13 cellular contexts compared by ENCODE assay signal in the genomic region with DNA sequence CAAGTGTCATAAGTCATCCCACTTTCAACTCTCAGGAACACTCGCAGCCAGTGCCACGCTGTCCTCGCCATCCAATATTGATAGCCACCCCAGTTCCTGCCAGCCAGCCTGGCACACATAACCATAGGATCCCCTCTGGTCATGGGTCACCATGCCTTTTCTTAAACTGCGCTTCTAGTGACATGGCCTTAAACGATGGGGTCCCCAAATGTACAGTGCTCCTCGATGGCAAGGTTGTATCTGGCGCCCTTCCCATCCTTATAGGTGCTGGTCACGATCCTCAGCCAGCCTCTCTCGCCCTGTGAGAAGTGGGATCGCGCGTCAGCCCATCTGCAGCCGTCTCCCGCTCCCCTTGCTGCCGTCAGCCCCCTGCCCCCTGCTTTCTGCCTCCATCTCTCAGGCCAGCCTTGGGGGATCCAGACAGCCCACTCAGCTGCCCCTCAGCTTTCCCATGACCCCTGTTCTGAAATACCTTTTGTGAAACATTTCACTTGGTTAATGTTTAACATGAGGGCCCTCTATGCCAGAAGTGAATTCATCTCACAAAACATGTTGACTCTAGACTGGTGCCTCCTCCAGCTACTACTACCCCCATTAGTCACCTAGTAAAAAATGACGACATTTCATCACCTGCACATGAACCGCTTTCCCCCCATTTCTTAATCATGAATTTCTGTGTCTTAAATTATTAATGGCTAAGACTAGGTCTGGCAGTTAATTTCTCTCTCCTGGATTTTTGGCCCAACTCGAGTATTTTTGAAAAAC. TPM values are rescaled to one million over a fixed set of nuclear protein-coding genes. Genes with fewer than 3 reads are reported as not detected.
DNase-seq lines count a peak whose midpoint lies in the region; ATAC-seq, FAIRE-seq and TF ChIP-seq lines count a peak whose summit lies in the region.
"Had no signal": no experiment of that assay in that cellular context is flagged by ENCODE, and none has a peak within 500 bp of the region (broad histone marks: within the 10 kb centered on the region; RNA-seq: fewer than 3 reads in every experiment).

No MANE protein-coding gene starts in this region.

- CTCF ChIA-PET in A549 (lab: Yijun Ruan, JAX) = interaction anchor here (1.2 to 1.4 kb wide), 2 partner anchors 126 to 460 kb away, joined by 3 read pairs; no protein-coding TSS in a partner anchor
- CTCF ChIA-PET in CD4-positive, alpha-beta memory T cell (lab: Charles Lee; ENCODE audit: partially characterized antibody) = no interaction called here

- no peak overlapping the region for H3K4me3 Mint-ChIP-seq in activated naive CD8-positive, alpha-beta T cell treated with anti-CD3 and anti-CD28 coated beads, Interleukin-2, amount 10 ng/mL, durations not matched to agents 7 days and 5 days
- H3K4me3 Mint-ChIP-seq in CD4-positive, alpha-beta memory T cell = no peak overlapping the region

- H3K27me3 ChIP-seq in left lung = no peaks in the 10 kb centered on the region
- H3K27me3 ChIP-seq in CD4-positive, alpha-beta memory T cell (ENCODE audit: insufficient read depth, low read length) = no peaks in the 10 kb centered on the region
- H3K27me3 ChIP-seq: BLaER1 treated with 17β-estradiol and CSF1 and Interleukin-3, amounts not matched to agents 10 nM and 100 nM had no signal

- H3K9me3 ChIP-seq in A549 (no peaks in the 10 kb centered on the region), left lung (no peaks in the 10 kb centered on the region)
- no peaks in the 10 kb centered on the region for H3K9me3 ChIP-seq in CD4-positive, alpha-beta memory T cell (ENCODE audit: control insufficient read depth in 1 of 2, low read length in 2 of 2)
- H3K9me3 ChIP-seq: BLaER1 treated with 17β-estradiol and CSF1 and Interleukin-3, amounts not matched to agents 10 nM and 100 nM had no signal

- no peak; a peak in 2 of 6 replicates for ATAC-seq in A549
- ATAC-seq in activated naive CD8-positive, alpha-beta T cell treated with anti-CD3 and anti-CD28 coated beads, Interleukin-2, amount 10 ng/mL, durations not matched to agents 7 days and 5 days (ENCODE audit: low read depth) = no peak
- ATAC-seq in left lung = peak; percentile 50

- TF ChIP-seq CTCF in A549 (IDR thresholded peaks at IDR 0.05) = no peak
- no peak for TF ChIP-seq CTCF in left lung (IDR thresholded peaks at IDR 0.05)

- intact Hi-C loops in left lung (cut with DNase I) = no loop called here
- intact Hi-C loops in CD4-positive, alpha-beta memory T cell (cut with micrococcal nuclease) = no loop called here

- FAIRE-seq in A549 (lab: Jason Lieb, UNC) (no peak), GM12892 (lab: Jason Lieb, UNC) (no peak)
- FAIRE-seq: H1 had no signal

- peaks cover 0 to 100% of the 10 kb centered on the region in 2 donors for H3K36me3 ChIP-seq in left lung
- peaks cover 44% of the 10 kb centered on the region for H3K36me3 ChIP-seq in CD4-positive, alpha-beta memory T cell (ENCODE audit: insufficient read depth, low read length)

- POLR2A ChIA-PET in A549 (lab: Yijun Ruan, JAX) = no interaction called here
- POLR2A ChIA-PET in activated naive CD8-positive, alpha-beta T cell treated with anti-CD3 and anti-CD28 coated beads, Interleukin-2, amount 10 ng/mL, durations not matched to agents 7 days and 5 days (lab: Charles Lee) = no interaction called here
- POLR2A ChIA-PET in CD4-positive, alpha-beta memory T cell (lab: Charles Lee; ENCODE audit: partially characterized antibody) = no interaction called here

- TF ChIP-seq POLR2A in A549 (IDR thresholded peaks at IDR 0.05; ENCODE audit: low read length) (no peak), GM12892 (IDR thresholded peaks at IDR 0.05; ENCODE audit: low read depth, low read length) (peak; percentile 17; the same call in 1 of the 2 replicates)

- H3K27ac ChIP-seq in A549 (peak overlapping the region in 1 of 2 experiments; percentile 66; a peak in 2 of 6 replicates), left lung (no peak overlapping the region)
- no peak overlapping the region for H3K27ac ChIP-seq in CD4-positive, alpha-beta memory T cell (ENCODE audit: low read depth, low read length)

- no peak for TF ChIP-seq RAD21 in A549 (conservative IDR thresholded peaks at IDR 0.05 in 1 of 2, IDR thresholded peaks at IDR 0.05 in 1 of 2)

- H3K4me1 Mint-ChIP-seq in activated naive CD8-positive, alpha-beta T cell treated with anti-CD3 and anti-CD28 coated beads, Interleukin-2, amount 10 ng/mL, durations not matched to agents 7 days and 5 days = no peaks in the 10 kb centered on the region
- H3K4me1 Mint-ChIP-seq in CD4-positive, alpha-beta memory T cell = no peaks in the 10 kb centered on the region

- DNase-seq in A549 (ENCODE audit: low read depth in 1 of 2, low spot score in 1 of 2) (peak in 1 of 2 experiments; percentile 39), GM12892 (ENCODE audit: insufficient read length) (no peak), left lung (no peak), dermis blood vessel endothelial cell (no peak), SW 1271 (lab: John Stamatoyannopoulos, UW) (no peak), iPS-NIHi7 (ENCODE audit: extremely low spot score) (no peak)
- no peak for DNase-seq in activated naive CD8-positive, alpha-beta T cell treated with anti-CD3 and anti-CD28 coated beads, Interleukin-2, amount 10 ng/mL, durations not matched to agents 7 days and 5 days
- DNase-seq in CD4-positive, alpha-beta memory T cell = no peak
- DNase-seq: activated CD4-positive, alpha-beta T cell treated with anti-CD3 and anti-CD28 coated beads, Interleukin-2, amount 50 U/mL, for 4 hours; effector memory CD4-positive, alpha-beta T cell; NCI-H187 treated with DMSO at 0.1 percent for 48 hours had no signal

- H3K4me1 ChIP-seq in A549 = peaks cover 20% of the 10 kb centered on the region
- H3K4me1 ChIP-seq in left lung = no peaks in the 10 kb centered on the region
- H3K4me1 ChIP-seq in CD4-positive, alpha-beta memory T cell (ENCODE audit: insufficient read depth, low read length) = no peaks in the 10 kb centered on the region

- peaks cover 28% of the 10 kb centered on the region for H3K36me3 Mint-ChIP-seq in activated naive CD8-positive, alpha-beta T cell treated with anti-CD3 and anti-CD28 coated beads, Interleukin-2, amount 10 ng/mL, durations not matched to agents 7 days and 5 days
- peaks cover 41 to 71% of the 10 kb centered on the region in 2 donors for H3K36me3 Mint-ChIP-seq in CD4-positive, alpha-beta memory T cell

- no peaks in the 10 kb centered on the region for H3K9me3 Mint-ChIP-seq in activated naive CD8-positive, alpha-beta T cell treated with anti-CD3 and anti-CD28 coated beads, Interleukin-2, amount 10 ng/mL, durations not matched to agents 7 days and 5 days
- no peaks in the 10 kb centered on the region for H3K9me3 Mint-ChIP-seq in CD4-positive, alpha-beta memory T cell

- TF ChIP-seq EP300 in A549 (IDR thresholded peaks at IDR 0.05) = no peak

- H3K27ac Mint-ChIP-seq in activated naive CD8-positive, alpha-beta T cell treated with anti-CD3 and anti-CD28 coated beads, Interleukin-2, amount 10 ng/mL, durations not matched to agents 7 days and 5 days = peak overlapping the region; percentile 16
- peak overlapping the region in 2 of 7 donors; percentile 6 to 34 for H3K27ac Mint-ChIP-seq in CD4-positive, alpha-beta memory T cell

- H3K27me3 Mint-ChIP-seq in activated naive CD8-positive, alpha-beta T cell treated with anti-CD3 and anti-CD28 coated beads, Interleukin-2, amount 10 ng/mL, durations not matched to agents 7 days and 5 days = no peaks in the 10 kb centered on the region
- H3K27me3 Mint-ChIP-seq in CD4-positive, alpha-beta memory T cell = no peaks in the 10 kb centered on the region

- WGBS in A549 (ENCODE audit: missing lambda C conversion rate) = 77% methylated on average over 18 of the region's 18 CpGs

- H3K4me3 ChIP-seq in A549 (no peak overlapping the region), left lung (no peak overlapping the region)
- no peak overlapping the region for H3K4me3 ChIP-seq in CD4-positive, alpha-beta memory T cell (ENCODE audit: low read length in 2 of 2)
- H3K4me3 ChIP-seq: BLaER1 treated with 17β-estradiol and CSF1 and Interleukin-3, amounts not matched to agents 10 nM and 100 nM had no signal

- H3K4me2 ChIP-seq in A549 = peak overlapping the region; percentile 36
- H3K4me2 ChIP-seq: BLaER1 treated with 17β-estradiol and CSF1 and Interleukin-3, amounts not matched to agents 10 nM and 100 nM had no signal

RNA-seq across cellular contexts. Expression of a gene that starts 11.4 kb away (rescaled TPM):
- polyA plus RNA-seq in A549 (2011; rRNA removed) = 115 and 128 TPM in 2 replicates
- 153 and 175 TPM in 2 replicates for polyA plus RNA-seq in A549 (2012; cell fraction: cytosol; rRNA removed)
- 90.9 and 95.1 TPM in 2 replicates for polyA plus RNA-seq in A549 (2012; cell fraction: nucleus; rRNA removed)
- 154 to 158 TPM (median 156 TPM) in 3 replicates for polyA plus RNA-seq in A549 (2017; fragmentation: RNase III; extraction: RNeasy Plus Mini Kit Qiagen cat#74134 plus additional on column Dnase treatment)
- polyA minus RNA-seq in A549 (2011; rRNA and poly(A)+ RNA removed) = 67.3 and 74.5 TPM in 2 replicates
- 109 TPM for polyA plus RNA-seq in GM12892 (2012; ENCODE audit: missing spikeins)
- total RNA-seq in activated naive CD8-positive, alpha-beta T cell treated with anti-CD3 and anti-CD28 coated beads, Interleukin-2, amount 10 ng/mL, durations not matched to agents 7 days and 5 days = 10 to 100 TPM; 48.9 to 49.2 TPM
- 100 to 1,000 TPM; 452 to 479 TPM for total RNA-seq in left lung
- 250 and 566 TPM in 2 replicates for total RNA-seq in dermis blood vessel endothelial cell
- 10 to 100 TPM; 34.8 to 37.3 TPM for total RNA-seq in CD4-positive, alpha-beta memory T cell
- 1 to 10 TPM in 1 of 2 donors, under 1 TPM in 1; 0.76 to 3.4 TPM for polyA plus RNA-seq in CD4-positive, alpha-beta memory T cell

RNA-seq across cellular contexts. Expression of a gene that starts 14.6 kb away (rescaled TPM):
- polyA plus RNA-seq in A549 (2011; rRNA removed) = 69.6 and 74.0 TPM in 2 replicates
- 73.5 and 75.1 TPM in 2 replicates for polyA plus RNA-seq in A549 (2012; cell fraction: cytosol; rRNA removed)
- polyA plus RNA-seq in A549 (2012; cell fraction: nucleus; rRNA removed) = 92.1 and 107 TPM in 2 replicates
- polyA plus RNA-seq in A549 (2017; fragmentation: RNase III; extraction: RNeasy Plus Mini Kit Qiagen cat#74134 plus additional on column Dnase treatment) = 54.8 to 58.8 TPM (median 58.7 TPM) in 3 replicates
- 65.3 and 66.1 TPM in 2 replicates for polyA minus RNA-seq in A549 (2011; rRNA and poly(A)+ RNA removed)
- 51.1 TPM for polyA plus RNA-seq in GM12892 (2012; ENCODE audit: missing spikeins)
- total RNA-seq in activated naive CD8-positive, alpha-beta T cell treated with anti-CD3 and anti-CD28 coated beads, Interleukin-2, amount 10 ng/mL, durations not matched to agents 7 days and 5 days = 10 to 100 TPM; 71.7 to 76.4 TPM
- total RNA-seq in left lung = 10 to 100 TPM; 48.3 to 53.5 TPM
- 53.4 and 66.6 TPM in 2 replicates for total RNA-seq in dermis blood vessel endothelial cell
- 10 to 100 TPM; 77.6 to 93.3 TPM for total RNA-seq in CD4-positive, alpha-beta memory T cell
- polyA plus RNA-seq in CD4-positive, alpha-beta memory T cell = 10 to 100 TPM; 72.6 to 88.0 TPM

RNA-seq across cellular contexts. Expression of a gene that starts 23.6 kb away (rescaled TPM):
- polyA plus RNA-seq in A549 (2011; rRNA removed) (0.03 TPM in 1 of 2 replicates, not detected in the other), A549 (2017; fragmentation: RNase III; extraction: RNeasy Plus Mini Kit Qiagen cat#74134 plus additional on column Dnase treatment) (0.03 TPM in 1 of 3 replicates, not detected in the others)
- 0.01 TPM in 1 of 2 replicates, not detected in the other for polyA plus RNA-seq in A549 (2012; cell fraction: cytosol; rRNA removed)
- 0.01 and 0.10 TPM in 2 replicates for polyA plus RNA-seq in A549 (2012; cell fraction: nucleus; rRNA removed)
- not detected in 2 replicates for polyA minus RNA-seq in A549 (2011; rRNA and poly(A)+ RNA removed)
- 0.66 TPM for polyA plus RNA-seq in GM12892 (2012; ENCODE audit: missing spikeins)
- total RNA-seq in activated naive CD8-positive, alpha-beta T cell treated with anti-CD3 and anti-CD28 coated beads, Interleukin-2, amount 10 ng/mL, durations not matched to agents 7 days and 5 days = not detected
- total RNA-seq in left lung (1 to 10 TPM; 2.0 to 3.6 TPM), dermis blood vessel endothelial cell (not detected in 2 replicates)
- total RNA-seq in CD4-positive, alpha-beta memory T cell = not detected
- polyA plus RNA-seq in CD4-positive, alpha-beta memory T cell = not detected
- total RNA-seq: H1 had no signal
- polyA plus RNA-seq: H1 had no signal

RNA-seq across cellular contexts. Expression of a gene that starts 36.5 kb away (rescaled TPM):
- polyA plus RNA-seq in A549 (2011; rRNA removed) (69.1 and 84.9 TPM in 2 replicates), A549 (2017; fragmentation: RNase III; extraction: RNeasy Plus Mini Kit Qiagen cat#74134 plus additional on column Dnase treatment) (100 to 127 TPM (median 108 TPM) in 3 replicates)
- 33.7 and 55.3 TPM in 2 replicates for polyA plus RNA-seq in A549 (2012; cell fraction: cytosol; rRNA removed)
- polyA plus RNA-seq in A549 (2012; cell fraction: nucleus; rRNA removed) = 9.3 and 14.0 TPM in 2 replicates
- 8.7 and 10.6 TPM in 2 replicates for polyA minus RNA-seq in A549 (2011; rRNA and poly(A)+ RNA removed)
- polyA plus RNA-seq in GM12892 (2012; ENCODE audit: missing spikeins) = 81.7 TPM
- total RNA-seq in activated naive CD8-positive, alpha-beta T cell treated with anti-CD3 and anti-CD28 coated beads, Interleukin-2, amount 10 ng/mL, durations not matched to agents 7 days and 5 days = 10 to 100 TPM; 81.1 to 87.3 TPM
- total RNA-seq in left lung (10 to 100 TPM; 75.5 to 90.7 TPM), dermis blood vessel endothelial cell (41.8 and 42.7 TPM in 2 replicates)
- 10 to 100 TPM; 77.2 to 84.5 TPM for total RNA-seq in CD4-positive, alpha-beta memory T cell
- 100 to 1,000 TPM in 1 of 2 donors, 10 to 100 TPM in 1; 76.9 to 102 TPM for polyA plus RNA-seq in CD4-positive, alpha-beta memory T cell

RNA-seq across cellular contexts. Expression of a gene that starts 46.9 kb away (rescaled TPM):
- polyA plus RNA-seq in A549 (2011; rRNA removed) (119 and 143 TPM in 2 replicates), A549 (2017; fragmentation: RNase III; extraction: RNeasy Plus Mini Kit Qiagen cat#74134 plus additional on column Dnase treatment) (84.1 to 88.8 TPM (median 85.6 TPM) in 3 replicates)
- polyA plus RNA-seq in A549 (2012; cell fraction: cytosol; rRNA removed) = 33.5 and 34.3 TPM in 2 replicates
- 7.6 and 11.3 TPM in 2 replicates for polyA plus RNA-seq in A549 (2012; cell fraction: nucleus; rRNA removed)
- polyA minus RNA-seq in A549 (2011; rRNA and poly(A)+ RNA removed) = 80.2 and 123 TPM in 2 replicates
- polyA plus RNA-seq in GM12892 (2012; ENCODE audit: missing spikeins) = 83.4 TPM
- 10 to 100 TPM; 57.3 to 65.7 TPM for total RNA-seq in activated naive CD8-positive, alpha-beta T cell treated with anti-CD3 and anti-CD28 coated beads, Interleukin-2, amount 10 ng/mL, durations not matched to agents 7 days and 5 days
- total RNA-seq in left lung (10 to 100 TPM; 55.7 to 56.3 TPM), dermis blood vessel endothelial cell (75.9 and 93.8 TPM in 2 replicates)
- 10 to 100 TPM; 47.0 to 53.5 TPM for total RNA-seq in CD4-positive, alpha-beta memory T cell
- 10 to 100 TPM; 35.7 to 54.7 TPM for polyA plus RNA-seq in CD4-positive, alpha-beta memory T cell
